8 cellular contexts compared by ENCODE assay signal in the genomic region with DNA sequence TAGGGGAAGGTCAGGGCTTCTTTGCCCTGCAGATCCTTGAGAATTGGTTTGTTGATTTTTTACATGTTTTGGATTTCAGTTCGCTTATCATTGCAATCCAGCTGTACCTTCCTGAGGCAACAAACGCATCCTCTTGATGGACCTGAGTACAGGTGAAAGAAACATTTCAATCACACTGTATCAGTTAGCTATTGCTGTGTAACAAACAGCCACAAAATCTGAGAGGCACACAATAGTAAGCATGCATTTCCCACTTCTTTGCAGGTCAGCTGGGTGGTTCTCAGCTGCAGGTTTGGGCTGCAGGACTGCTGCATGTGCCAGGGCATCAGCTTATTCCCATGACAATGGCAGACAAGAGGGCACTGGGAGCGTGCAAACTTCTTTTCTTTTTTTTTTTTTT.
"Had no signal": no experiment of that assay in that cellular context is flagged by ENCODE, and none has a peak within 500 bp of the region (broad histone marks: within the 10 kb centered on the region; RNA-seq: fewer than 3 reads in every experiment).

No MANE protein-coding gene starts in this region.

- H3K4me3 ChIP-seq: GM12878 had no signal

- FAIRE-seq: G401.6, GM12878, GM12891, GM12892, GM18507, GM19239 had no signal

- DNase-seq: GDM1, GF-D8 had no signal

- ATAC-seq: GM12878 had no signal
